ENCODE assay signal across 8 cellular contexts in genomic region chr10:119651514-119652327, GRCh38. TPM values are rescaled to one million over a fixed set of nuclear protein-coding genes. Genes with fewer than 3 reads are reported as not detected.
A peak's percentile ranks its signal among the peaks of the same experiment; 100 is the strongest.
DNase-seq lines count a peak whose midpoint lies in the region; ATAC-seq and TF ChIP-seq lines count a peak whose summit lies in the region.

No MANE protein-coding gene starts in this region.

- peak; percentile 90 to 97 for TF ChIP-seq POLR2A in heart left ventricle (IDR thresholded peaks at IDR 0.05)

- TF ChIP-seq CTCF in heart left ventricle (IDR thresholded peaks at IDR 0.05) (no peak), retinal pigment epithelial cell (conservative IDR thresholded peaks at IDR 0.05; ENCODE audit: low read depth, low read length) (no peak)

- no peaks in the 10 kb centered on the region for H3K9me3 ChIP-seq in heart left ventricle

- H3K27me3 ChIP-seq in heart left ventricle: no peaks in the 10 kb centered on the region

- H3K4me1 ChIP-seq in heart left ventricle: peaks cover 12 to 50% (median 38%) of the 10 kb centered on the region in 12 donors

- 0 to 1% (median 1%) methylated on average over 54 to 106 of the region's 106 CpGs for WGBS in heart left ventricle, 4 donors

- peak; percentile 37 for ATAC-seq in HG03460 (IDR thresholded peaks at IDR 0.05; ENCODE audit: unreplicated experiment)
- ATAC-seq in heart left ventricle: peak in 2 of 4 donors; percentile 18 to 35

- peaks cover 0 to 8% (median 0%) of the 10 kb centered on the region in 9 donors for H3K36me3 ChIP-seq in heart left ventricle

- intact Hi-C loops in heart left ventricle (cut with DNase I): loop anchor here in 7 of 10 donors (1.0 to 10.0 kb wide), 9 partner anchors 34 to 221 kb away; partner anchors contain the start of genes TIAL1 (in 5 of the 7), INPP5F (in 1 of the 7) and MCMBP (in 1 of the 7)

- peak overlapping the region; percentile 68 to 99 (median 82) for H3K4me3 ChIP-seq in heart left ventricle
- peak overlapping the region; percentile 84 for H3K4me3 ChIP-seq in retinal pigment epithelial cell (ENCODE audit: low read length)

- DNase-seq in stimulated activated CD4-positive, alpha-beta T cell treated with anti-CD3 and anti-CD28 coated beads, Interleukin-15, amount 100 ng/mL, for 24 hours: peak; percentile 39
- DNase-seq in stimulated activated CD4-positive, alpha-beta T cell treated with anti-CD3 and anti-CD28 coated beads, Interleukin-12 subunit alpha, Interleukin-12 subunit beta, amount 100 ng/mL, for 4 hours: no peak
- DNase-seq in activated T-helper 9 cell treated with anti-CD3 and anti-CD28 coated beads, Interleukin-2, amount 50 U/mL, for 16 hours (ENCODE audit: low read depth): peak; percentile 4
- DNase-seq in heart left ventricle (peak in 2 of 5 donors; percentile 32 to 73), retinal pigment epithelial cell (ENCODE audit: low read depth) (no peak), globus pallidus (ENCODE audit: low spot score) (no peak), GF-D8 (lab: John Stamatoyannopoulos, UW) (no peak)

- H3K27ac ChIP-seq in heart left ventricle: peak overlapping the region; percentile 91 to 99 (median 98)

RNA-seq across cellular contexts. Expression of gene BAG3, which starts 0.5 kb away (rescaled TPM):
- total RNA-seq in heart left ventricle: 100 to 1,000 TPM in 8 of 9 donors, 10 to 100 TPM in 1; 85.1 to 219 (median 141) TPM
- 100 to 1,000 TPM in 1 of 2 donors, 10 to 100 TPM in 1; 78.8 to 271 TPM for polyA plus RNA-seq in heart left ventricle

RNA-seq across cellular contexts. Expression of gene TIAL1, which starts 55.0 kb away (rescaled TPM):
- 10 to 100 TPM; 36.9 to 86.3 (median 67.3) TPM for total RNA-seq in heart left ventricle
- 10 to 100 TPM; 24.8 to 47.6 TPM for polyA plus RNA-seq in heart left ventricle

Comparison
In these comparisons a context has a peak if more than half of its experiments do, and no peak if none do; other contexts are left out.
1. DNase-seq: peak in stimulated activated CD4-positive, alpha-beta T cell treated with anti-CD3 and anti-CD28 coated beads, Interleukin-15, amount 100 ng/mL, for 24 hours (single experiment) and activated T-helper 9 cell treated with anti-CD3 and anti-CD28 coated beads, Interleukin-2, amount 50 U/mL, for 16 hours (single experiment); none in stimulated activated CD4-positive, alpha-beta T cell treated with anti-CD3 and anti-CD28 coated beads, Interleukin-12 subunit alpha, Interleukin-12 subunit beta, amount 100 ng/mL, for 4 hours (single experiment), retinal pigment epithelial cell (single experiment), globus pallidus (single experiment) and GF-D8 (single experiment).